Comparison of ENCODE assay signal across 27 cellular contexts in genomic region chr1:21751281-21751680, GRCh38.
"Had no signal": no experiment of that assay in that cellular context is flagged by ENCODE, and none has a peak within 500 bp of the region (broad histone marks: within the 10 kb centered on the region; RNA-seq: fewer than 3 reads in every experiment).

No MANE protein-coding gene starts in this region.

- H3K27ac ChIP-seq: neutrophil, pancreas, prostate gland, right atrium auricular region, right lobe of liver, sigmoid colon, stomach, thoracic aorta, thyroid gland, tibial nerve, upper lobe of left lung, vagina had no signal

- H3K27me3 Mint-ChIP-seq: naive thymus-derived CD8-positive, alpha-beta T cell; natural killer cell treated with Interleukin-12 subunit alpha and Interleukin-12 subunit beta and Interleukin-15 and Interleukin-18, amount 100 ng/mL, for 72 hours; stimulated activated naive B cell treated with anti-CD40 and anti-IgM and Interleukin-4, amounts not matched to agents 10 μg/mL and 1 μg/mL and 100 μg/mL, for 72 hours; stimulated activated naive CD8-positive, alpha-beta T cell treated with anti-CD3 and anti-CD28 coated beads, Interleukin-15, Interleukin-2, amounts not matched to agents 100 ng/mL and 50 ng/mL, for 24 hours had no signal

- DNase-seq: naive thymus-derived CD8-positive, alpha-beta T cell; nephron progenitor cell; nucleus accumbens; pancreas; retina; right lobe of liver; sigmoid colon; small intestine; stimulated activated CD4-positive, alpha-beta T cell treated with anti-CD3 and anti-CD28 coated beads, Interleukin-1b, Interleukin-23, amount 100 ng/mL, for 48 hours; stimulated activated CD4-positive, alpha-beta T cell treated with anti-CD3 and anti-CD28 coated beads, Interleukin-4, amount 100 ng/mL, for 1 hour; stimulated activated CD4-positive, alpha-beta T cell treated with anti-CD3 and anti-CD28 coated beads, Interleukin-4, amount 100 ng/mL, for 4 hours; stimulated activated CD8-positive, alpha-beta memory T cell treated with anti-CD3 and anti-CD28 coated beads, Interleukin-4, amount 100 ng/mL, for 48 hours; stimulated activated naive B cell treated with anti-CD40 and anti-IgM and Interleukin-4, amounts not matched to agents 10 μg/mL and 1 μg/mL and 100 μg/mL, for 72 hours; stimulated activated naive CD4-positive, alpha-beta T cell treated with Interleukin-2 at 50 U/mL for 16 hours; stomach; thyroid gland; trophoblast cell; upper lobe of left lung had no signal

- H3K9me3 Mint-ChIP-seq: naive thymus-derived CD8-positive, alpha-beta T cell; natural killer cell treated with Interleukin-12 subunit alpha and Interleukin-12 subunit beta and Interleukin-15 and Interleukin-18, amount 100 ng/mL, for 72 hours; nephron progenitor cell; neural crest cell; stimulated activated naive B cell treated with anti-CD40 and anti-IgM and Interleukin-4, amounts not matched to agents 10 μg/mL and 1 μg/mL and 100 μg/mL, for 72 hours; stimulated activated naive CD8-positive, alpha-beta T cell treated with anti-CD3 and anti-CD28 coated beads, Interleukin-15, Interleukin-2, amounts not matched to agents 100 ng/mL and 50 ng/mL, for 24 hours had no signal

- H3K4me3 ChIP-seq: pancreas, prostate gland, right atrium auricular region, right lobe of liver, sigmoid colon, stomach, thoracic aorta, thyroid gland, tibial nerve, upper lobe of left lung, vagina had no signal

- H3K4me3 Mint-ChIP-seq: naive thymus-derived CD8-positive, alpha-beta T cell; natural killer cell treated with Interleukin-12 subunit alpha and Interleukin-12 subunit beta and Interleukin-15 and Interleukin-18, amount 100 ng/mL, for 72 hours; nephron progenitor cell; neural crest cell; stimulated activated naive B cell treated with anti-CD40 and anti-IgM and Interleukin-4, amounts not matched to agents 10 μg/mL and 1 μg/mL and 100 μg/mL, for 72 hours; stimulated activated naive CD8-positive, alpha-beta T cell treated with anti-CD3 and anti-CD28 coated beads, Interleukin-15, Interleukin-2, amounts not matched to agents 100 ng/mL and 50 ng/mL, for 24 hours had no signal

- H3K9me3 ChIP-seq: neutrophil, pancreas, prostate gland, right atrium auricular region, right lobe of liver, sigmoid colon, stomach, thoracic aorta, thyroid gland, tibial nerve, upper lobe of left lung, vagina had no signal

- ATAC-seq: naive thymus-derived CD8-positive, alpha-beta T cell; natural killer cell treated with Interleukin-12 subunit alpha and Interleukin-12 subunit beta and Interleukin-15 and Interleukin-18, amount 100 ng/mL, for 72 hours; pancreas; right lobe of liver; stimulated activated naive B cell treated with anti-CD40 and anti-IgM and Interleukin-4, amounts not matched to agents 10 μg/mL and 1 μg/mL and 100 μg/mL, for 72 hours had no signal

- H3K4me1 Mint-ChIP-seq: nephron progenitor cell; stimulated activated naive B cell treated with anti-CD40 and anti-IgM and Interleukin-4, amounts not matched to agents 10 μg/mL and 1 μg/mL and 100 μg/mL, for 72 hours had no signal

- H3K27ac Mint-ChIP-seq: natural killer cell treated with Interleukin-12 subunit alpha and Interleukin-12 subunit beta and Interleukin-15 and Interleukin-18, amount 100 ng/mL, for 72 hours; nephron progenitor cell; stimulated activated naive B cell treated with anti-CD40 and anti-IgM and Interleukin-4, amounts not matched to agents 10 μg/mL and 1 μg/mL and 100 μg/mL, for 72 hours; stimulated activated naive CD8-positive, alpha-beta T cell treated with anti-CD3 and anti-CD28 coated beads, Interleukin-15, Interleukin-2, amounts not matched to agents 100 ng/mL and 50 ng/mL, for 24 hours had no signal
